8 cellular contexts compared by ENCODE assay signal in genomic region chr1:111990878-111991760, GRCh38. TPM values are rescaled to one million over a fixed set of nuclear protein-coding genes. Genes with fewer than 3 reads are reported as not detected.
DNase-seq lines count a peak whose midpoint lies in the region; ATAC-seq and TF ChIP-seq lines count a peak whose summit lies in the region.

No MANE protein-coding gene starts in this region.

- no peaks in the 10 kb centered on the region for H3K36me3 Mint-ChIP-seq in mesothelial cell of epicardium

- H3K4me1 Mint-ChIP-seq in mesothelial cell of epicardium: peaks cover 16% of the 10 kb centered on the region

- TF ChIP-seq EP300 in upper lobe of left lung (IDR thresholded peaks at IDR 0.05): peak in 1 of 4 donors; percentile 18

- peaks cover 92% of the 10 kb centered on the region for H3K27me3 Mint-ChIP-seq in mesothelial cell of epicardium (ENCODE audit: low read depth)

- 2% methylated on average over 37 of the region's 37 CpGs for WGBS in esophagus, 2 donors
- 1% methylated on average over 19 to 35 of the region's 37 CpGs for WGBS in upper lobe of left lung, 2 donors

- peak overlapping the region; percentile 58 to 61 for H3K4me3 ChIP-seq in esophagus (ENCODE audit: low read depth in 1 of 2, low read length in 2 of 2)
- peak overlapping the region in 3 of 4 donors; percentile 61 to 69 (median 66) for H3K4me3 ChIP-seq in upper lobe of left lung

- no peaks in the 10 kb centered on the region for H3K36me3 ChIP-seq in esophagus (ENCODE audit: control insufficient read depth in 2 of 2, insufficient read depth in 2 of 2, low read length in 1 of 2)
- no peaks in the 10 kb centered on the region for H3K36me3 ChIP-seq in upper lobe of left lung

- POLR2A ChIA-PET in RWPE1 (lab: Yijun Ruan, JAX; ENCODE audit: low non-redundant PET): no interaction called here

- no peak overlapping the region for H3K27ac Mint-ChIP-seq in mesothelial cell of epicardium

- TF ChIP-seq POLR2A in upper lobe of left lung (IDR thresholded peaks at IDR 0.05): no peak

- no peaks in the 10 kb centered on the region for H3K27me3 ChIP-seq in esophagus (ENCODE audit: control insufficient read depth in 1 of 2, insufficient read depth in 2 of 2, low read length in 2 of 2)
- peaks cover 0 to 4% (median 0%) of the 10 kb centered on the region in 4 donors for H3K27me3 ChIP-seq in upper lobe of left lung

- H3K9me3 ChIP-seq in esophagus (ENCODE audit: control insufficient read depth in 2 of 2, insufficient read depth in 1 of 2, low read depth in 1 of 2, low read length in 1 of 2) (no peaks in the 10 kb centered on the region), upper lobe of left lung (no peaks in the 10 kb centered on the region)

- ATAC-seq in upper lobe of left lung (ENCODE audit: low FRiP score in 2 of 2) (peak; percentile 59 to 84), HG03025 (IDR thresholded peaks at IDR 0.05; ENCODE audit: low FRiP score, unreplicated experiment) (no peak)

- peak overlapping the region; percentile 71 for H3K4me3 Mint-ChIP-seq in mesothelial cell of epicardium

- CTCF ChIA-PET in RWPE1 (lab: Yijun Ruan, JAX): interaction anchor here (0.6 to 1.4 kb wide), 8 partner anchors 16 to 965 kb away, joined by 3 to 7 read pairs (median 3); partner anchors contain the start of gene SLC16A1

- no peaks in the 10 kb centered on the region for H3K9me3 Mint-ChIP-seq in mesothelial cell of epicardium

- H3K4me1 ChIP-seq in esophagus (ENCODE audit: control insufficient read depth in 2 of 2, insufficient read depth in 2 of 2, low read length in 1 of 2) (peaks cover 2 to 10% of the 10 kb centered on the region in 2 donors), upper lobe of left lung (peaks cover 24 to 43% (median 33%) of the 10 kb centered on the region in 4 donors)

- DNase-seq in DMS 273 treated with DMSO at 0.1 percent for 48 hours (lab: John Stamatoyannopoulos, UW) (peak; percentile 70), Kasumi-1 (lab: John Stamatoyannopoulos, UW) (peak; percentile 11 to 13), RWPE1 (ENCODE audit: low spot score) (peak; percentile 75), mesothelial cell of epicardium (ENCODE audit: low spot score in 2 of 2, unreplicated experiment in 2 of 2) (peak in 1 of 2 experiments; percentile 40), upper lobe of left lung (peak; percentile 82 to 88), SKM-1 treated with dmso at 0.1 percent for 144 hours (lab: John Stamatoyannopoulos, UW; ENCODE audit: unreplicated experiment) (no peak)

- TF ChIP-seq CTCF in RWPE1 (conservative IDR thresholded peaks at IDR 0.05; ENCODE audit: low read depth) (peak; percentile 64), mesothelial cell of epicardium (IDR thresholded peaks at IDR 0.05; ENCODE audit: unreplicated experiment) (no peak), upper lobe of left lung (IDR thresholded peaks at IDR 0.05) (peak in 4 of 6 experiments; percentile 5 to 34 (median 30))

- H3K27ac ChIP-seq in RWPE1 (peak overlapping the region; percentile 19), esophagus (ENCODE audit: low read depth in 2 of 2, low read length in 1 of 2) (peak overlapping the region; percentile 6 to 27), upper lobe of left lung (peak overlapping the region; percentile 28 to 74 (median 64))

RNA-seq across cellular contexts. Expression of gene KCND3, which starts 1.7 kb away (rescaled TPM):
- 1 to 10 TPM in 1 of 2 donors, under 1 TPM in 1; 0.57 to 1.6 TPM for polyA plus RNA-seq in esophagus
- total RNA-seq in mesothelial cell of epicardium: 0.31 to 0.47 TPM (median 0.42 TPM) in 3 replicates
- total RNA-seq in upper lobe of left lung: 1 to 10 TPM; 2.7 to 6.4 (median 5.4) TPM
